ENCODE assay signal across 10 cellular contexts in genomic region chr4:16224264-16224663, GRCh38. TPM values are rescaled to one million over a fixed set of nuclear protein-coding genes. Genes with fewer than 3 reads are reported as not detected.
DNase-seq lines count a peak whose midpoint lies in the region; ATAC-seq and TF ChIP-seq lines count a peak whose summit lies in the region.
"Had no signal": no experiment of that assay in that cellular context is flagged by ENCODE, and none has a peak within 500 bp of the region (broad histone marks: within the 10 kb centered on the region; RNA-seq: fewer than 3 reads in every experiment).

No MANE protein-coding gene starts in this region.

- H3K27ac ChIP-seq in liver (ENCODE audit: low read depth in 1 of 2, low read length in 2 of 2) (peak overlapping the region; percentile 75 to 93), tibial artery (peak overlapping the region; percentile 8 to 96)

- H3K36me3 ChIP-seq in liver (ENCODE audit: control insufficient read depth in 4 of 4, insufficient read depth in 3 of 4, low read depth in 1 of 4, low read length in 3 of 4) (no peaks in the 10 kb centered on the region), tibial artery (peaks cover 6 to 13% (median 8%) of the 10 kb centered on the region in 3 donors)

- 49% methylated on average over 3 of the region's 3 CpGs for WGBS in liver

- intact Hi-C loops in Right ventricle myocardium superior (cut with DNase I), result no loop called here
- intact Hi-C loops in cardiac septum (cut with DNase I), result loop anchor here (10.0 kb wide), 2 partner anchors 569 to 1209 kb away; partner anchors contain the start of gene FBXL5
- intact Hi-C loops in tibial artery (cut with DNase I; ENCODE audit: low total_unique reads), result no loop called here

- H3K4me3 ChIP-seq in liver (ENCODE audit: low read depth in 1 of 3, low read length in 3 of 3) (peak overlapping the region; percentile 45 to 99 (median 95)), tibial artery (peak overlapping the region; percentile 80 to 91)

- no peaks in the 10 kb centered on the region for H3K9me3 ChIP-seq in liver (ENCODE audit: control insufficient read depth in 4 of 4, low read length in 3 of 4)
- no peaks in the 10 kb centered on the region for H3K9me3 ChIP-seq in tibial artery

- ATAC-seq in Right ventricle myocardium superior (ENCODE audit: poor library complexity), result peak; percentile 22
- no peak for ATAC-seq in activated naive CD8-positive, alpha-beta T cell treated with anti-CD3 and anti-CD28 coated beads, Interleukin-2, amount 50 U/mL, for 24 hours
- ATAC-seq in HG03045 (IDR thresholded peaks at IDR 0.05; ENCODE audit: unreplicated experiment), result no peak
- ATAC-seq: HCT116 had no signal

- H3K4me3 Mint-ChIP-seq in activated naive CD8-positive, alpha-beta T cell treated with anti-CD3 and anti-CD28 coated beads, Interleukin-2, amount 50 U/mL, for 24 hours, result peak overlapping the region; percentile 89

- DNase-seq in Right ventricle myocardium superior (no peak), cardiac septum (ENCODE audit: low spot score) (no peak), tibial artery (no peak), NCI-H345 (lab: John Stamatoyannopoulos, UW) (no peak)
- DNase-seq in activated naive CD8-positive, alpha-beta T cell treated with anti-CD3 and anti-CD28 coated beads, Interleukin-2, amount 50 U/mL, for 24 hours, result no peak
- no peak for DNase-seq in stimulated activated CD4-positive, alpha-beta T cell treated with anti-CD3 and anti-CD28 coated beads, Interleukin-4, amount 100 ng/mL, for 24 hours
- DNase-seq: NCI-H446 had no signal

- no peaks in the 10 kb centered on the region for H3K9me3 Mint-ChIP-seq in activated naive CD8-positive, alpha-beta T cell treated with anti-CD3 and anti-CD28 coated beads, Interleukin-2, amount 50 U/mL, for 24 hours

- H3K27ac Mint-ChIP-seq in activated naive CD8-positive, alpha-beta T cell treated with anti-CD3 and anti-CD28 coated beads, Interleukin-2, amount 50 U/mL, for 24 hours, result peak overlapping the region; percentile 88

- TF ChIP-seq CTCF in liver (IDR thresholded peaks at IDR 0.05; ENCODE audit: low read depth, low read length, missing input control) (no peak), tibial artery (IDR thresholded peaks at IDR 0.05) (no peak)

- peaks cover 57% of the 10 kb centered on the region for H3K4me1 Mint-ChIP-seq in activated naive CD8-positive, alpha-beta T cell treated with anti-CD3 and anti-CD28 coated beads, Interleukin-2, amount 50 U/mL, for 24 hours

- H3K4me1 ChIP-seq in liver (ENCODE audit: control insufficient read depth in 4 of 4, insufficient read depth in 4 of 4, low read length in 3 of 4) (peaks cover 9 to 46% (median 42%) of the 10 kb centered on the region in 4 donors), tibial artery (peaks cover 0 to 60% (median 31%) of the 10 kb centered on the region in 4 donors)

- peak overlapping the region; percentile 43 to 99 for H3K9ac ChIP-seq in liver (ENCODE audit: low read depth in 1 of 2, low read length in 2 of 2)

- no peak for TF ChIP-seq RAD21 in liver (IDR thresholded peaks at IDR 0.05)

- peaks cover 22% of the 10 kb centered on the region for H3K36me3 Mint-ChIP-seq in activated naive CD8-positive, alpha-beta T cell treated with anti-CD3 and anti-CD28 coated beads, Interleukin-2, amount 50 U/mL, for 24 hours (ENCODE audit: low read depth)

- H3K27me3 Mint-ChIP-seq in activated naive CD8-positive, alpha-beta T cell treated with anti-CD3 and anti-CD28 coated beads, Interleukin-2, amount 50 U/mL, for 24 hours, result no peaks in the 10 kb centered on the region

- H3K27me3 ChIP-seq in liver (ENCODE audit: control insufficient read depth in 4 of 4, insufficient read depth in 4 of 4, low read length in 3 of 4), result no peaks in the 10 kb centered on the region
- H3K27me3 ChIP-seq in tibial artery, result no peaks in the 10 kb centered on the region

TF ChIP-seq in liver, 16 proteins besides CTCF, POLR2A, EP300 and RAD21:
- TF ChIP-seq YY1 (IDR thresholded peaks at IDR 0.05) (no peak), HNF4A (conservative IDR thresholded peaks at IDR 0.05) (no peak), NR2F2 (IDR thresholded peaks at IDR 0.05) (no peak), FOXA1 (IDR thresholded peaks at IDR 0.05) (no peak), TAF1 (conservative IDR thresholded peaks at IDR 0.05) (no peak), MAX (IDR thresholded peaks at IDR 0.05) (no peak), RXRA (IDR thresholded peaks at IDR 0.05) (no peak), EGR1 (IDR thresholded peaks at IDR 0.05; ENCODE audit: low read depth in 2 of 2) (no peak), SP1 (IDR thresholded peaks at IDR 0.05) (no peak), JUND (IDR thresholded peaks at IDR 0.05) (no peak), HNF4G (IDR thresholded peaks at IDR 0.05) (no peak), FOXA2 (IDR thresholded peaks at IDR 0.05) (no peak), GABPA (IDR thresholded peaks at IDR 0.05 in 1 of 2, conservative IDR thresholded peaks at IDR 0.05 in 1 of 2) (no peak), ZBTB33 (IDR thresholded peaks at IDR 0.05) (no peak)
- TF ChIP-seq, protein P1, sequence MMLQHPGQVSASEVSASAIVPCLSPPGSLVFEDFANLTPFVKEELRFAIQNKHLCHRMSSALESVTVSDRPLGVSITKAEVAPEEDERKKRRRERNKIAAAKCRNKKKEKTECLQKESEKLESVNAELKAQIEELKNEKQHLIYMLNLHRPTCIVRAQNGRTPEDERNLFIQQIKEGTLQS (IDR thresholded peaks at IDR 0.05), result no peak
- TF ChIP-seq, protein P2, sequence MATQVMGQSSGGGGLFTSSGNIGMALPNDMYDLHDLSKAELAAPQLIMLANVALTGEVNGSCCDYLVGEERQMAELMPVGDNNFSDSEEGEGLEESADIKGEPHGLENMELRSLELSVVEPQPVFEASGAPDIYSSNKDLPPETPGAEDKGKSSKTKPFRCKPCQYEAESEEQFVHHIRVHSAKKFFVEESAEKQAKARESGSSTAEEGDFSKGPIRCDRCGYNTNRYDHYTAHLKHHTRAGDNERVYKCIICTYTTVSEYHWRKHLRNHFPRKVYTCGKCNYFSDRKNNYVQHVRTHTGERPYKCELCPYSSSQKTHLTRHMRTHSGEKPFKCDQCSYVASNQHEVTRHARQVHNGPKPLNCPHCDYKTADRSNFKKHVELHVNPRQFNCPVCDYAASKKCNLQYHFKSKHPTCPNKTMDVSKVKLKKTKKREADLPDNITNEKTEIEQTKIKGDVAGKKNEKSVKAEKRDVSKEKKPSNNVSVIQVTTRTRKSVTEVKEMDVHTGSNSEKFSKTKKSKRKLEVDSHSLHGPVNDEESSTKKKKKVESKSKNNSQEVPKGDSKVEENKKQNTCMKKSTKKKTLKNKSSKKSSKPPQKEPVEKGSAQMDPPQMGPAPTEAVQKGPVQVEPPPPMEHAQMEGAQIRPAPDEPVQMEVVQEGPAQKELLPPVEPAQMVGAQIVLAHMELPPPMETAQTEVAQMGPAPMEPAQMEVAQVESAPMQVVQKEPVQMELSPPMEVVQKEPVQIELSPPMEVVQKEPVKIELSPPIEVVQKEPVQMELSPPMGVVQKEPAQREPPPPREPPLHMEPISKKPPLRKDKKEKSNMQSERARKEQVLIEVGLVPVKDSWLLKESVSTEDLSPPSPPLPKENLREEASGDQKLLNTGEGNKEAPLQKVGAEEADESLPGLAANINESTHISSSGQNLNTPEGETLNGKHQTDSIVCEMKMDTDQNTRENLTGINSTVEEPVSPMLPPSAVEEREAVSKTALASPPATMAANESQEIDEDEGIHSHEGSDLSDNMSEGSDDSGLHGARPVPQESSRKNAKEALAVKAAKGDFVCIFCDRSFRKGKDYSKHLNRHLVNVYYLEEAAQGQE (IDR thresholded peaks at IDR 0.05), result no peak

RNA-seq across cellular contexts. Expression of gene TAPT1, which starts 2.0 kb away (rescaled TPM):
- total RNA-seq in Right ventricle myocardium superior (39.5 TPM), cardiac septum (44.8 TPM), liver (10 to 100 TPM; 29.4 to 53.7 TPM)
- polyA plus RNA-seq in liver, result 10 to 100 TPM; 12.2 to 14.8 TPM
